In the genomic region with DNA sequence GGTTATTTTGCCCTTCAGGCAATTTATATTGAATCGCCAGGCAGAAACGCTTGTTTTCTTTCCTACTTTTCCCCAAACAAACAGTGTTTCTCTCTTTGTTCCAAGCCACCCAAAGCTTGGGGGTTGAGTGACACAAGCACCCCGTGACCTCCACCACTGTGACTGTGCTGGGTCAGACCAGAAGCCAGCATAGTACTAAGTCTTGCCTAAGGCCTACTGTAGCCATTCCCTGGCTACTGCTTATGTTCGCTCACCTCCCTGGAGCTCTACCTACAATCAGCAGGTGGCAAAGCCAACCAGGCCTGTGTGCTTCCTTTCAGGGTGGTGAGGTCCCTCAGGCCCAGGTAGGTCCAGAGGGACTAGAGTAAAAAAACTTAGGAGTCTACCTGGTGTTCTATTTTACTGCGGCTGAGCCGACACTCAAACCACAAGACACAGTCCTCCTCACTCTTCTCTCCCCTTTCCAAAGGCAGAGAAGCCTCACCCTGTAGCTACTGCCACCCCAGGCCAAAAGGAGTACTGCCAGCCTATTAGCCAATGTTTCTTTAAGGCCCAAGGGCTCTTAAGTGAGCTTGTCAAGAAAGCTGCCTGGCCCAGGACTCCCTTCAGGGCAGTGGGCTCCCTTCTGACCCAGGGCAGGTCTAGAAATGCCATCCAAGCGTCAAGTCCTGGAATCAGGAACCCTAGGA, we compare ENCODE assay signal across 15 cellular contexts.
DNase-seq lines count a peak whose midpoint lies in the region; ATAC-seq and TF ChIP-seq lines count a peak whose summit lies in the region.
"Had no signal": no experiment of that assay in that cellular context is flagged by ENCODE, and none has a peak within 500 bp of the region (broad histone marks: within the 10 kb centered on the region; RNA-seq: fewer than 3 reads in every experiment).

No MANE protein-coding gene starts in this region.

- POLR2A ChIA-PET in Caco-2 (lab: Charles Lee) (no interaction called here), OCI-LY7 (lab: Charles Lee) (no interaction called here)

- H3K4me1 ChIP-seq in Caco-2 (no peaks in the 10 kb centered on the region), GM23338 (ENCODE audit: insufficient read depth) (no peaks in the 10 kb centered on the region), OCI-LY7 (ENCODE audit: insufficient read depth, low read length, poor library complexity, severe bottlenecking) (no peaks in the 10 kb centered on the region)
- H3K4me1 ChIP-seq: sigmoid colon had no signal

- BruUV-seq in Caco-2 (replicated peaks; lab: Mats Ljungman, UMichigan) = no TSS peak
- no TSS peak for BruUV-seq in OCI-LY7 (replicated peaks; lab: Mats Ljungman, UMichigan)

- H4K20me1 ChIP-seq in GM23338 (replicated peaks; ENCODE audit: insufficient read depth) = no peaks in the 10 kb centered on the region
- H4K20me1 ChIP-seq in OCI-LY7 (ENCODE audit: insufficient read depth, low read length) = no peaks in the 10 kb centered on the region

- H3K9me3 ChIP-seq in Caco-2 = no peaks in the 10 kb centered on the region
- H3K9me3 ChIP-seq in OCI-LY7 (ENCODE audit: low read length) = no peaks in the 10 kb centered on the region

- H3K27ac Mint-ChIP-seq in Caco-2 (ENCODE audit: unreplicated experiment) (no peak overlapping the region), GM23338 (no peak overlapping the region), glutamatergic neuron (ENCODE audit: unreplicated experiment) (no peak overlapping the region)
- H3K27ac Mint-ChIP-seq in effector memory CD8-positive, alpha-beta T cell = no peak overlapping the region
- H3K27ac Mint-ChIP-seq: activated CD4-positive, alpha-beta memory T cell treated with anti-CD3 and anti-CD28 coated beads for 36 hours; T-helper 17 cell had no signal

- no peaks in the 10 kb centered on the region for H3K27me3 Mint-ChIP-seq in Caco-2 (ENCODE audit: insufficient read depth, unreplicated experiment)
- H3K27me3 Mint-ChIP-seq in GM23338 (ENCODE audit: insufficient read depth, low read depth, poor library complexity) = no peaks in the 10 kb centered on the region
- no peaks in the 10 kb centered on the region for H3K27me3 Mint-ChIP-seq in glutamatergic neuron (ENCODE audit: unreplicated experiment)
- H3K27me3 Mint-ChIP-seq in effector memory CD8-positive, alpha-beta T cell = no peaks in the 10 kb centered on the region
- H3K27me3 Mint-ChIP-seq: activated CD4-positive, alpha-beta memory T cell treated with anti-CD3 and anti-CD28 coated beads for 36 hours; T-helper 17 cell had no signal

- H3K27me3 ChIP-seq in Caco-2 (replicated peaks; ENCODE audit: control insufficient read depth, insufficient read depth, low read length) (no peaks in the 10 kb centered on the region), GM23338 (ENCODE audit: insufficient read depth) (no peaks in the 10 kb centered on the region)
- H3K27me3 ChIP-seq: sigmoid colon had no signal

- H3K9me3 Mint-ChIP-seq in Caco-2 (ENCODE audit: unreplicated experiment) (no peaks in the 10 kb centered on the region), GM23338 (peaks cover 8% of the 10 kb centered on the region; the same call in 2 of the 3 replicates), glutamatergic neuron (ENCODE audit: unreplicated experiment) (no peaks in the 10 kb centered on the region)
- peaks cover 7 to 17% of the 10 kb centered on the region in 2 donors for H3K9me3 Mint-ChIP-seq in effector memory CD8-positive, alpha-beta T cell

- CTCF ChIA-PET in Caco-2 (lab: Charles Lee) (no interaction called here), OCI-LY7 (lab: Charles Lee; ENCODE audit: unreplicated experiment) (no interaction called here)

- H3K4me3 Mint-ChIP-seq in Caco-2 (ENCODE audit: unreplicated experiment) (no peak overlapping the region), GM23338 (no peak overlapping the region), glutamatergic neuron (ENCODE audit: unreplicated experiment) (no peak overlapping the region)
- H3K4me3 Mint-ChIP-seq in effector memory CD8-positive, alpha-beta T cell = no peak overlapping the region
- H3K4me3 Mint-ChIP-seq: activated CD4-positive, alpha-beta memory T cell treated with anti-CD3 and anti-CD28 coated beads for 36 hours; T-helper 17 cell had no signal

- DNase-seq in Caco-2 (peak; percentile 20 to 34), GM23338 (ENCODE audit: low spot score) (peak; percentile 77), OCI-LY7 (ENCODE audit: low spot score) (peak; percentile 3), glutamatergic neuron (peak; percentile 21), COLO668 (lab: John Stamatoyannopoulos, UW; ENCODE audit: unreplicated experiment) (no peak), NCI-H187 (lab: John Stamatoyannopoulos, UW) (no peak)
- no peak for DNase-seq in effector memory CD8-positive, alpha-beta T cell
- DNase-seq: activated CD4-positive, alpha-beta memory T cell treated with anti-CD3 and anti-CD28 coated beads for 36 hours; activated naive CD4-positive, alpha-beta T cell treated with Interleukin-2 at 50 U/mL for 16 hours; kidney glomerular epithelial cell; NCI-H1105 treated with DMSO at 0.1 percent for 48 hours; sigmoid colon; substantia nigra; T-helper 17 cell had no signal

- H2AFZ ChIP-seq in GM23338 (peak overlapping the region; percentile 87; the same call in 1 of the 2 replicates), OCI-LY7 (ENCODE audit: low read length) (no peak overlapping the region)

- intact Hi-C loops in Caco-2 (cut with micrococcal nuclease; ENCODE audit: unreplicated experiment) = no loop called here
- intact Hi-C loops in OCI-LY7 (cut with micrococcal nuclease; ENCODE audit: unreplicated experiment) = no loop called here

- H3K36me3 ChIP-seq in Caco-2 (ENCODE audit: control insufficient read depth, insufficient read depth, low read length) = no peaks in the 10 kb centered on the region
- H3K36me3 ChIP-seq in GM23338 (ENCODE audit: insufficient read depth) = no peaks in the 10 kb centered on the region
- H3K36me3 ChIP-seq in OCI-LY7 (ENCODE audit: insufficient read depth, low read length) = no peaks in the 10 kb centered on the region
- H3K36me3 ChIP-seq: sigmoid colon had no signal

- H3K4me2 ChIP-seq in GM23338 = no peak overlapping the region
- no peak overlapping the region for H3K4me2 ChIP-seq in OCI-LY7 (ENCODE audit: low read length)

- ATAC-seq in GM23338 (peak; percentile 94), HG03565 (IDR thresholded peaks at IDR 0.05; ENCODE audit: unreplicated experiment) (no peak)
- ATAC-seq in effector memory CD8-positive, alpha-beta T cell (replicated peaks) = no peak
- ATAC-seq: T-helper 17 cell had no signal

- H3K9me2 ChIP-seq in GM23338 (ENCODE audit: insufficient read depth) = peaks cover 7% of the 10 kb centered on the region; the same call in 1 of the 2 replicates
- H3K9me2 ChIP-seq in OCI-LY7 (ENCODE audit: insufficient read depth, low read length) = no peaks in the 10 kb centered on the region

- no peaks in the 10 kb centered on the region for H3F3A ChIP-seq in GM23338 (replicated peaks; ENCODE audit: low read depth)

- H3K4me1 Mint-ChIP-seq in Caco-2 (ENCODE audit: low read depth, unreplicated experiment) (no peaks in the 10 kb centered on the region), GM23338 (no peaks in the 10 kb centered on the region), glutamatergic neuron (ENCODE audit: low read depth, unreplicated experiment) (no peaks in the 10 kb centered on the region)
- H3K4me1 Mint-ChIP-seq in effector memory CD8-positive, alpha-beta T cell (ENCODE audit: low read depth in 2 of 2) = no peaks in the 10 kb centered on the region
- H3K4me1 Mint-ChIP-seq: T-helper 17 cell had no signal

- H3K79me2 ChIP-seq in GM23338 (replicated peaks; ENCODE audit: insufficient read depth) = no peaks in the 10 kb centered on the region
- H3K79me2 ChIP-seq in OCI-LY7 (ENCODE audit: insufficient read depth, low read depth, low read length) = no peaks in the 10 kb centered on the region

- H3K36me3 Mint-ChIP-seq in Caco-2 (ENCODE audit: insufficient read depth, unreplicated experiment) (no peaks in the 10 kb centered on the region), GM23338 (ENCODE audit: low read depth) (no peaks in the 10 kb centered on the region), glutamatergic neuron (ENCODE audit: unreplicated experiment) (no peaks in the 10 kb centered on the region)
- no peaks in the 10 kb centered on the region for H3K36me3 Mint-ChIP-seq in effector memory CD8-positive, alpha-beta T cell (ENCODE audit: insufficient read depth)
- H3K36me3 Mint-ChIP-seq: activated CD4-positive, alpha-beta memory T cell treated with anti-CD3 and anti-CD28 coated beads for 36 hours had no signal

- TF ChIP-seq CTCF in Caco-2 (IDR thresholded peaks at IDR 0.05; ENCODE audit: insufficient read depth in 1 of 2, low read depth in 1 of 2, low read length in 1 of 2, severe bottlenecking in 1 of 2, unreplicated experiment in 1 of 2) (peak in 1 of 2 experiments; percentile 32), GM23338 (conservative IDR thresholded peaks at IDR 0.05; ENCODE audit: low read depth in 2 of 2) (peak; percentile 52 to 69), OCI-LY7 (conservative IDR thresholded peaks at IDR 0.05; ENCODE audit: low read length) (peak; percentile 61), glutamatergic neuron (IDR thresholded peaks at IDR 0.05; ENCODE audit: partially characterized antibody, unreplicated experiment) (peak; percentile 22)

- H3K4me3 ChIP-seq in Caco-2 (ENCODE audit: low read depth, low read length) (no peak overlapping the region), GM23338 (no peak overlapping the region), OCI-LY7 (ENCODE audit: low read depth, low read length, poor library complexity, severe bottlenecking) (no peak overlapping the region)
- H3K4me3 ChIP-seq: sigmoid colon had no signal

- H3K27ac ChIP-seq in GM23338 (ENCODE audit: low read depth) (no peak overlapping the region), OCI-LY7 (ENCODE audit: low read depth, low read length, poor library complexity, severe bottlenecking) (no peak overlapping the region)
- H3K27ac ChIP-seq: sigmoid colon had no signal

TF ChIP-seq in GM23338, 12 proteins besides CTCF, POLR2A, EP300 and RAD21 (continues in another document):
- TF ChIP-seq CREB1 (CRISPR knock-in tag; IDR thresholded peaks at IDR 0.05; ENCODE audit: low read depth) = no peak

Comparison
In these comparisons a context has a peak if more than half of its experiments do, and no peak if none do; other contexts are left out.
1. DNase-seq: peak in Caco-2 (2 of 2), GM23338 (single experiment), OCI-LY7 (single experiment) and glutamatergic neuron (single experiment); none in COLO668 (single experiment), NCI-H187 (0 of 2) and effector memory CD8-positive, alpha-beta T cell (0 of 3).